8 cellular contexts compared by ENCODE assay signal in the genomic region with DNA sequence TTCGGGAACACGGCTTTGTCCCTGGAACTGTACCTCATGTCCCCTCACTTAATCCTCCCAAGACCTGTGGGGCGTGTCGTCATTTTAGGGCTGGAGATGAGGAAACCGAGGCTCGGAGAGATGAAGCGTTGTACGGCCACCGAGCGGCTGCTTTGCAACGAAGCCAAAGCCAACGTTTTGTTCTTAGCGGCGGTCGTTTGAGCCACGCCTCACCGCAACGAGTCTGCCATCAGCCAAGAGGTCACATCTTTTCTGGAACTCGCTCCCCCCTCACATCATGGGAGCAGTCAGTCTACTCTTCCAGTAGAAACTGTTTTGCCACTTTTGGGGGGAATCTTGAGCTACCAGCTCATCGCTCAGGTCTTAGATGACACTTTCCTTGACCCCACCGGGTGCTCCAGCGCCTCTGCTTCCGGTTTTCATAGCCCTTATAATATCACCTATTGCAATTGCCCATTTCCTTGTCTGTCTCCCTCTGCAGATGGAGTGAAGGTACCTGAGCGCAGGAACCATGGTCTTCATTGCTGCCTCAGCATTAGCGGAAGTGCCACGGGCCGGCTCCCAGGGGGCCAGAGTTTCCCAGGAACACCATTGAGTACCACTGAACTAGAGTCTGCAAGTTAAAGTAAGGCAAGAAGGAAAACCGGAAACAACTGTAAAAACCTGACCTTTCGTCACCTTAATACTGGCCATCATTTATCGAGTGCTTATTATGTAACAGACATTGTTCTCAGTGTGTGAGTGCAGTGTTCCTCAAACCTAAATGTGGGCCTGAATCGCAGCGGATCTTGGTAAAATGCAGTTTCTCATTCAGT. TPM values are rescaled to one million over a fixed set of nuclear protein-coding genes. Genes with fewer than 3 reads are reported as not detected.
DNase-seq lines count a peak whose midpoint lies in the region; ATAC-seq, FAIRE-seq and TF ChIP-seq lines count a peak whose summit lies in the region.

No MANE protein-coding gene starts in this region.

- no peak for TF ChIP-seq CTCF in AG09309 (IDR thresholded peaks at IDR 0.05; ENCODE audit: control insufficient read depth, insufficient read depth, low read depth, low read length, missing control alignments)
- TF ChIP-seq CTCF in GM20000 (IDR thresholded peaks at IDR 0.05; ENCODE audit: extremely low read depth, missing control alignments) = no peak
- TF ChIP-seq CTCF in fibroblast of lung (conservative IDR thresholded peaks at IDR 0.05 in 1 of 2, IDR thresholded peaks at IDR 0.05 in 1 of 2; ENCODE audit: low read depth in 1 of 2, low read length in 2 of 2) = no peak

- H3K4me1 Mint-ChIP-seq in T-helper 1 cell treated with Interleukin-12 subunit alpha and Interleukin-12 subunit beta and Interleukin-4 antibody, amounts not matched to agents 30 μg/mL and 1 μg/mL, for 36 hours (ENCODE audit: low read depth) = peaks cover 43% of the 10 kb centered on the region

- peak overlapping the region; percentile 92 for H3K4ac ChIP-seq in trophoblast cell (ENCODE audit: low read depth, low read length)

- H3K4me3 ChIP-seq in AG09309 (ENCODE audit: control insufficient read depth, low read depth, low read length) (peak overlapping the region; percentile 30), fibroblast of lung (replicated peaks in 1 of 4; ENCODE audit: control extremely low read depth in 1 of 4, insufficient read depth in 1 of 4, low read depth in 3 of 4, low read length in 4 of 4) (peak overlapping the region; percentile 4 to 62 (median 32)), trophoblast cell (ENCODE audit: low read depth, low read length) (peak overlapping the region; percentile 60)

- no peaks in the 10 kb centered on the region for H4K20me1 ChIP-seq in fibroblast of lung (ENCODE audit: control insufficient read depth, extremely low read depth, insufficient read depth, low read length)

- no CpG with 5 or more reads among the region's 32 CpGs for WGBS in trophoblast cell (ENCODE audit: extremely low coverage, insufficient coverage, insufficient read length)

- peak overlapping the region; percentile 59 for H2AFZ ChIP-seq in fibroblast of lung (ENCODE audit: low read length)
- H2AFZ ChIP-seq in trophoblast cell (ENCODE audit: insufficient read depth, low read length, poor library complexity) = peak overlapping the region; percentile 95

- H3K36me3 ChIP-seq in fibroblast of lung (ENCODE audit: control insufficient read depth, insufficient read depth, low read length) = no peaks in the 10 kb centered on the region
- H3K36me3 ChIP-seq in trophoblast cell (ENCODE audit: control insufficient read depth in 1 of 2, insufficient read depth in 2 of 2, low read length in 2 of 2) = no peaks in the 10 kb centered on the region

- H3K27ac Mint-ChIP-seq in T-helper 1 cell treated with Interleukin-12 subunit alpha and Interleukin-12 subunit beta and Interleukin-4 antibody, amounts not matched to agents 30 μg/mL and 1 μg/mL, for 36 hours = peak overlapping the region; percentile 90

- DNase-seq in AG09309 (ENCODE audit: low read depth) (no peak), GM20000 (ENCODE audit: low spot score) (peak; percentile 54), fibroblast of lung (ENCODE audit: low read depth in 2 of 2) (no peak), trophoblast cell (peak in 1 of 2 donors; percentile 63), urothelium cell line (ENCODE audit: low spot score) (no peak), NCI-H526 treated with DMSO at 0.1 percent for 48 hours (lab: John Stamatoyannopoulos, UW) (no peak)

- peaks cover 22% of the 10 kb centered on the region for H3K4me1 ChIP-seq in fibroblast of lung (ENCODE audit: control insufficient read depth, extremely low read depth, insufficient read depth, low read length)
- peaks cover 12 to 26% of the 10 kb centered on the region in 2 experiments for H3K4me1 ChIP-seq in trophoblast cell (ENCODE audit: control insufficient read depth in 1 of 2, insufficient read depth in 2 of 2, low read length in 2 of 2)

- H3K4me3 Mint-ChIP-seq in T-helper 1 cell treated with Interleukin-12 subunit alpha and Interleukin-12 subunit beta and Interleukin-4 antibody, amounts not matched to agents 30 μg/mL and 1 μg/mL, for 36 hours = peak overlapping the region; percentile 75

- peak overlapping the region; percentile 94 for H2BK5ac ChIP-seq in trophoblast cell (ENCODE audit: low read depth, low read length, poor library complexity)

- peak overlapping the region; percentile 74 for H3K23ac ChIP-seq in trophoblast cell (ENCODE audit: low read length)

- H3K9me3 Mint-ChIP-seq in T-helper 1 cell treated with Interleukin-12 subunit alpha and Interleukin-12 subunit beta and Interleukin-4 antibody, amounts not matched to agents 30 μg/mL and 1 μg/mL, for 36 hours = no peaks in the 10 kb centered on the region

- H3K27me3 Mint-ChIP-seq in T-helper 1 cell treated with Interleukin-12 subunit alpha and Interleukin-12 subunit beta and Interleukin-4 antibody, amounts not matched to agents 30 μg/mL and 1 μg/mL, for 36 hours (ENCODE audit: low read depth) = no peaks in the 10 kb centered on the region

- peaks cover 27% of the 10 kb centered on the region for H3K79me1 ChIP-seq in trophoblast cell (ENCODE audit: low read length)

- H3K14ac ChIP-seq in trophoblast cell (ENCODE audit: low read length) = peak overlapping the region; percentile 94

- peak overlapping the region; percentile 70 for H3K27ac ChIP-seq in fibroblast of lung (ENCODE audit: insufficient read depth, low read length)
- peak overlapping the region; percentile 98 for H3K27ac ChIP-seq in trophoblast cell (ENCODE audit: low read depth, low read length)

- H4K8ac ChIP-seq in trophoblast cell (ENCODE audit: low read depth, low read length) = peak overlapping the region; percentile 99

- H3K9ac ChIP-seq in fibroblast of lung (ENCODE audit: insufficient read depth, low read length) (peak overlapping the region; percentile 75), trophoblast cell (ENCODE audit: low read length) (peak overlapping the region; percentile 75)

- H3K9me3 ChIP-seq in fibroblast of lung (ENCODE audit: control insufficient read depth, insufficient read depth, low read depth, low read length) = no peaks in the 10 kb centered on the region
- H3K9me3 ChIP-seq in trophoblast cell (ENCODE audit: insufficient read depth, low read depth, low read length) = peaks cover 3% of the 10 kb centered on the region

- H4K91ac ChIP-seq in trophoblast cell (ENCODE audit: low read depth, low read length) = peak overlapping the region; percentile 99

- H3K27me3 ChIP-seq in fibroblast of lung (ENCODE audit: control insufficient read depth, insufficient read depth, low read length) (no peaks in the 10 kb centered on the region), trophoblast cell (ENCODE audit: insufficient read depth, low read length) (no peaks in the 10 kb centered on the region)

- H3K4me2 ChIP-seq in fibroblast of lung (ENCODE audit: extremely low read depth, insufficient read depth, low read length) (peak overlapping the region; percentile 87), trophoblast cell (ENCODE audit: low read length) (peak overlapping the region; percentile 72)

- peak overlapping the region; percentile 91 for H2BK12ac ChIP-seq in trophoblast cell (ENCODE audit: low read length)

- peaks cover 11% of the 10 kb centered on the region for H3K36me3 Mint-ChIP-seq in T-helper 1 cell treated with Interleukin-12 subunit alpha and Interleukin-12 subunit beta and Interleukin-4 antibody, amounts not matched to agents 30 μg/mL and 1 μg/mL, for 36 hours (ENCODE audit: low read depth)

- FAIRE-seq in urothelium cell line (lab: Jason Lieb, UNC) = no peak

- H2BK120ac ChIP-seq in trophoblast cell (ENCODE audit: insufficient read depth, low read length, poor library complexity) = peak overlapping the region; percentile 98

- ATAC-seq in HG03139 (IDR thresholded peaks at IDR 0.05; ENCODE audit: unreplicated experiment) = no peak

- peak overlapping the region; percentile 91 for H4K12ac ChIP-seq in trophoblast cell (ENCODE audit: low read depth, low read length)

- H2AK5ac ChIP-seq in trophoblast cell (ENCODE audit: low read length) = peak overlapping the region; percentile 90

- H3K79me2 ChIP-seq in fibroblast of lung (ENCODE audit: control insufficient read depth, insufficient read depth, low read length) (no peaks in the 10 kb centered on the region), trophoblast cell (ENCODE audit: control insufficient read depth, insufficient read depth, low read length, poor library complexity) (peaks cover 5% of the 10 kb centered on the region)

- peak overlapping the region; percentile 89 for H3K18ac ChIP-seq in trophoblast cell (ENCODE audit: low read length)

RNA-seq across cellular contexts. Expression of gene NINJ2, which starts 19.6 kb away (rescaled TPM):
- total RNA-seq in fibroblast of lung = 0.66 and 1.3 TPM in 2 replicates
- 0.35 and 1.8 TPM in 2 replicates for polyA plus RNA-seq in fibroblast of lung
- polyA plus RNA-seq in fibroblast of lung (2012) = 0.45 and 1.7 TPM in 2 replicates
- polyA minus RNA-seq in fibroblast of lung (ENCODE audit: low replicate concordance) = 1.3 and 7.8 TPM in 2 replicates
- polyA plus RNA-seq in trophoblast cell (2013) = 0.12 and 0.21 TPM in 2 replicates
